ENCODE assay signal across 1 cellular context in the genomic region with DNA sequence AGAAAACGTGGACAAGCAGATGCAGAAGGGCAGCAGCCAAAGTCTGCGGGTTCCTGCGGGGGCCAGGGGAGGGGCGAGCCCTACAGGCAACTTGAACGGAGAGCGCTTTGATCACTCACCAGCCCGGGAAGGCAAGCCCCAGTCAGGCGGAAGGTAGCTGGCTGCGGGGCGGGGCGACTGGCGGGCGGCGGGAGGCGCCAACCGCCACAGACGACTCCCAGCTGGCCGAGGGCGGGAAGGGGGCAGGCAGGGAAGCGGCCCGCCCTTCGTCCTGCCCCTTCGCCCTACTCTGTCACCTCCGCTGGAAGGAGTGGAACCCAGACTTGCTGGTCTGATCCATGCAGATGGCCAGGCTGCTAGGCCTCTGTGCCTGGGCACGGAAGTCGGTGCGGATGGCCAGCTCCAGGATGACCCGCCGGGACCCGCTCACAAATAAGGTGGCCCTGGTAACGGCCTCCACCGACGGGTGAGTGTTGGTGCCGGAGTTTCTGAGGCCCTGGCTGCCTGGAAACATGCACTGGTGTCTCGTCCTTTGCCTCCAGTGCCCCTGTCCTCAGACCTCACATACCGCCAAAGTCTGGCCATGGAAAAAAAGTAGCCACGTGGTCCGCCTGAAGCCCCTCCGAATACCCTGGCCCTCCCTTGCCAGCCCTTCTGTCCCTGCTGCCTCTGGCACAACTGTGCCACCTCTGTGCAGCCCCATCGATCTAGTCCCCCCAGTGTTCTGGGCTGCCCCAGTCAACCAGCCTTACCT.
A peak's percentile ranks its signal among the peaks of the same experiment; 100 is the strongest.
TF ChIP-seq lines count a peak whose summit lies in the region.

Gene DHRS4L2 (plus strand): TSS at position 320 of the 754 bp plus-strand sequence. CDS start 19 bp downstream, at position 339.

TF ChIP-seq in IMR-90, 13 proteins besides CTCF, POLR2A, EP300 and RAD21:
- TF ChIP-seq MAZ (IDR thresholded peaks at IDR 0.05; ENCODE audit: borderline replicate concordance, low read depth, low read length), result peak; percentile 36; the same call in 1 of the 2 replicates
